ENCODE assay signal across 10 cellular contexts in genomic region chr14:82642425-82642824, GRCh38.
DNase-seq lines count a peak whose midpoint lies in the region; ATAC-seq and TF ChIP-seq lines count a peak whose summit lies in the region.
"Had no signal": no experiment of that assay in that cellular context is flagged by ENCODE, and none has a peak within 500 bp of the region (broad histone marks: within the 10 kb centered on the region; RNA-seq: fewer than 3 reads in every experiment).

No MANE protein-coding gene starts in this region.

- TF ChIP-seq POLR2A in transverse colon (IDR thresholded peaks at IDR 0.05), result no peak

- no peak overlapping the region for H3K4me3 ChIP-seq in transverse colon

- H3K36me3 ChIP-seq in transverse colon, result no peaks in the 10 kb centered on the region

- H3K36me3 Mint-ChIP-seq in activated CD4-positive, alpha-beta T cell treated with anti-CD3 and anti-CD28 coated beads, Interleukin-2, amount 10 ng/mL, durations not matched to agents 24 days and 14 days (ENCODE audit: low read depth), result no peaks in the 10 kb centered on the region

- no peaks in the 10 kb centered on the region for H3K9me3 ChIP-seq in transverse colon

- no peaks in the 10 kb centered on the region for H3K4me1 Mint-ChIP-seq in activated CD4-positive, alpha-beta T cell treated with anti-CD3 and anti-CD28 coated beads, Interleukin-2, amount 10 ng/mL, durations not matched to agents 24 days and 14 days

- H3K27me3 ChIP-seq in transverse colon, result no peaks in the 10 kb centered on the region

- no peak for TF ChIP-seq EP300 in transverse colon (IDR thresholded peaks at IDR 0.05; ENCODE audit: low read depth)

- no peaks in the 10 kb centered on the region for H3K9me3 Mint-ChIP-seq in activated CD4-positive, alpha-beta T cell treated with anti-CD3 and anti-CD28 coated beads, Interleukin-2, amount 10 ng/mL, durations not matched to agents 24 days and 14 days

- no peak overlapping the region for H3K27ac Mint-ChIP-seq in activated CD4-positive, alpha-beta T cell treated with anti-CD3 and anti-CD28 coated beads, Interleukin-2, amount 10 ng/mL, durations not matched to agents 24 days and 14 days

- H3K27me3 Mint-ChIP-seq in activated CD4-positive, alpha-beta T cell treated with anti-CD3 and anti-CD28 coated beads, Interleukin-2, amount 10 ng/mL, durations not matched to agents 24 days and 14 days, result no peaks in the 10 kb centered on the region

- no peaks in the 10 kb centered on the region for H3K4me1 ChIP-seq in transverse colon

- ATAC-seq in GM18861 (IDR thresholded peaks at IDR 0.05; ENCODE audit: unreplicated experiment), result no peak

- TF ChIP-seq CTCF in transverse colon (IDR thresholded peaks at IDR 0.05), result no peak

- no peak overlapping the region for H3K27ac ChIP-seq in transverse colon

- DNase-seq in activated CD4-positive, alpha-beta T cell treated with anti-CD3 and anti-CD28 coated beads, Interleukin-2, amount 10 ng/mL, durations not matched to agents 24 days and 14 days, result peak; percentile 74
- DNase-seq in activated CD4-positive, alpha-beta T cell treated with anti-CD3 and anti-CD28 coated beads for 1 hour, result no peak
- DNase-seq in NCI-H2107 treated with DMSO at 0.1 percent for 48 hours (lab: John Stamatoyannopoulos, UW; ENCODE audit: unreplicated experiment), result peak; percentile 76
- peak; percentile 83 for DNase-seq in ecto neural progenitor cell (ENCODE audit: low spot score)
- peak; percentile 29 for DNase-seq in pons (ENCODE audit: low spot score)
- no peak for DNase-seq in transverse colon
- DNase-seq in NCI-H446 treated with DMSO at 0.1 percent for 48 hours (lab: John Stamatoyannopoulos, UW), result no peak
- DNase-seq: effector CD4-positive, alpha-beta T cell; KG1 had no signal

- intact Hi-C loops in activated CD4-positive, alpha-beta T cell treated with anti-CD3 and anti-CD28 coated beads, Interleukin-2, amount 10 ng/mL, durations not matched to agents 24 days and 14 days (cut with micrococcal nuclease), result no loop called here
- intact Hi-C loops in transverse colon (cut with DNase I; ENCODE audit: low total_unique reads), result no loop called here

- H3K4me3 Mint-ChIP-seq in activated CD4-positive, alpha-beta T cell treated with anti-CD3 and anti-CD28 coated beads, Interleukin-2, amount 10 ng/mL, durations not matched to agents 24 days and 14 days, result peak overlapping the region; percentile 65

- WGBS in transverse colon (ENCODE audit: low coverage in 1 of 2), 2 donors, result 82 to 95% methylated on average over 12 to 15 of the region's 15 CpGs

- in situ Hi-C loops in transverse colon (cut with MboI; ENCODE audit: low pct_ligation_motif_present in 1 of 4, low pct_unique_long_range_greater_than_20kb in 1 of 4, low sequenced_read_pairs in 3 of 4), result no loop called here

Comparison
In these comparisons a context has a peak if more than half of its experiments do, and no peak if none do; other contexts are left out.
1. DNase-seq: peak in activated CD4-positive, alpha-beta T cell treated with anti-CD3 and anti-CD28 coated beads, Interleukin-2, amount 10 ng/mL, durations not matched to agents 24 days and 14 days (single experiment), NCI-H2107 treated with DMSO at 0.1 percent for 48 hours (single experiment), ecto neural progenitor cell (single experiment) and pons (single experiment); none in activated CD4-positive, alpha-beta T cell treated with anti-CD3 and anti-CD28 coated beads for 1 hour (single experiment), transverse colon (single experiment) and NCI-H446 treated with DMSO at 0.1 percent for 48 hours (single experiment).